8 cellular contexts compared by ENCODE assay signal in the genomic region with DNA sequence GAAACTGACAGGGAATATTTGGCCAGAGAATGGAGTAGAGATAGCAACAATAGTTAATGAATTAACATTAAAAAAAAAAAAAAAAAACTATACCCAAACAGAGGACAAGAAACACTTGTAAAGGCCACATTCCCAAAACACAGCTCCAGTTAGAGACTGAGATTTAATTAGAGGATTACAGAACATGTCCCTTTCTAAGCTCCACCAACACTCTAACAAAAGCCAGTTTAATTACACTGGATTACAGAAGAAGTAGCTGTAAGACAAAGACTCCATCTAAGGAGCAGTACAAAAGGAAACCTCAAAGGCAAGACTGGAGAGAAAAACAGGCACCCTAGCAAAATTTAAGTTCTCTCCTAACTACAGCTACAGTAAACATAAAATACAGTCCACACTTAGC.
"Had no signal": no experiment of that assay in that cellular context is flagged by ENCODE, and none has a peak within 500 bp of the region (broad histone marks: within the 10 kb centered on the region; RNA-seq: fewer than 3 reads in every experiment).

No MANE protein-coding gene starts in this region.

- FAIRE-seq: H54, HTR-8/SVneo, K562 had no signal

- H3K9me3 Mint-ChIP-seq: H9 had no signal

- H3K4me3 ChIP-seq: K562 had no signal

- DNase-seq: GOT3, H9, HCEC 1CT, IMR-90, KG1 had no signal

- H3K4me3 Mint-ChIP-seq: H9 had no signal
